8 cellular contexts compared by ENCODE assay signal in the genomic region with DNA sequence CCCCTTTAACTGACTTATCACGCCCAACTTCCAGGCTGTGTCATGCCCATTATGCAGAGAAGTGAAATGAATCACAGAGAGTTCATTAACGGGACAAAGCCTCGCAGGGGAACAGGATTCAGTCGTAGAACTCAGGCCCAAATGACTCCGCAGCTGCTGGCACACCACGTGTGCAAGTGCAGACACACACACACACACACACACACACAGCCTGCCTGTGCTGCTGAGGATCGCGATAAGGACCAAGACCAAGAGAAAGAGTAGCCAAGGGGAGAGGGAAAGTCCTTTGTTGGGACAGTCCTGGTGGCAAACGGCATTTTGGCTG.
A peak's percentile ranks its signal among the peaks of the same experiment; 100 is the strongest.
DNase-seq lines count a peak whose midpoint lies in the region; ATAC-seq and TF ChIP-seq lines count a peak whose summit lies in the region.

No MANE protein-coding gene starts in this region.

- no peak for TF ChIP-seq CTCF in astrocyte of the cerebellum (IDR thresholded peaks at IDR 0.05; ENCODE audit: low read depth, low read length, missing control alignments)

- DNase-seq in DMS53 (lab: John Stamatoyannopoulos, UW), result peak; percentile 36
- no peak for DNase-seq in DMS53 treated with DMSO at 0.1 percent for 48 hours (lab: John Stamatoyannopoulos, UW; ENCODE audit: unreplicated experiment)
- DNase-seq in RPMI7951 (ENCODE audit: low read depth), result peak; percentile 99
- DNase-seq in astrocyte of the cerebellum (ENCODE audit: low read depth), result peak; percentile 55
- DNase-seq in islet precursor cell, result peak; percentile 76
- DNase-seq in stimulated activated CD4-positive, alpha-beta T cell treated with anti-CD3 and anti-CD28 coated beads, Interleukin-4, amount 100 ng/mL, for 48 hours (ENCODE audit: low read depth in 2 of 2), result peak; percentile 57 to 74
- DNase-seq in DMS153 (lab: John Stamatoyannopoulos, UW), result no peak

- no peak overlapping the region for H3K4me3 ChIP-seq in astrocyte of the cerebellum (ENCODE audit: low read depth, low read length)

- peak; percentile 68 for ATAC-seq in HG02938 (IDR thresholded peaks at IDR 0.05; ENCODE audit: unreplicated experiment)

- in situ Hi-C loops in astrocyte of the cerebellum (cut with HindIII; ENCODE audit: low sequenced_read_pairs), result no loop called here

Comparison
In these comparisons a context has a peak if more than half of its experiments do, and no peak if none do; other contexts are left out.
1. DNase-seq: peak in DMS53 (single experiment), RPMI7951 (single experiment), astrocyte of the cerebellum (single experiment), islet precursor cell (single experiment) and stimulated activated CD4-positive, alpha-beta T cell treated with anti-CD3 and anti-CD28 coated beads, Interleukin-4, amount 100 ng/mL, for 48 hours (2 of 2); none in DMS53 treated with DMSO at 0.1 percent for 48 hours (single experiment) and DMS153 (single experiment).